In genomic region chr7:157932498-157933218, GRCh38 we compare ENCODE assay signal across 1 cellular context.
TF ChIP-seq lines count a peak whose summit lies in the region.

No MANE protein-coding gene starts in this region.

TF ChIP-seq in HEK293, 187 proteins besides CTCF, POLR2A, EP300 and RAD21 (continued from another document and continues in another):
- TF ChIP-seq ZNF211 (tag by site-specific recombination; IDR thresholded peaks at IDR 0.05; ENCODE audit: low read depth) (no peak), ZNF19 (tag by site-specific recombination; IDR thresholded peaks at IDR 0.05; ENCODE audit: low read depth) (no peak), ZFP37 (tag by site-specific recombination; IDR thresholded peaks at IDR 0.05) (peak; percentile 86), ZNF830 (tag by site-specific recombination; IDR thresholded peaks at IDR 0.05; ENCODE audit: low read depth) (no peak), BCL11B (tag by site-specific recombination; IDR thresholded peaks at IDR 0.05; ENCODE audit: low read depth) (no peak), ZNF366 (tag by site-specific recombination; conservative IDR thresholded peaks at IDR 0.05) (no peak; the same call in 1 of the 2 replicates), MZF1 (tag by site-specific recombination; IDR thresholded peaks at IDR 0.05; ENCODE audit: borderline replicate concordance) (no peak), ZNF707 (tag by site-specific recombination; IDR thresholded peaks at IDR 0.05) (no peak), HOXD13 (CRISPR knock-in tag; IDR thresholded peaks at IDR 0.05; ENCODE audit: borderline replicate concordance) (no peak), ZNF585B (tag by site-specific recombination; IDR thresholded peaks at IDR 0.05) (no peak), REPIN1 (tag by site-specific recombination; IDR thresholded peaks at IDR 0.05; ENCODE audit: low read depth) (no peak), ZNF624 (tag by site-specific recombination; IDR thresholded peaks at IDR 0.05) (no peak), ZNF10 (tag by site-specific recombination; IDR thresholded peaks at IDR 0.05) (no peak), ZNF843 (tag by site-specific recombination; IDR thresholded peaks at IDR 0.05) (no peak), ZNF280D (tag by site-specific recombination; IDR thresholded peaks at IDR 0.05) (peak; percentile 89), ZSCAN30 (tag by site-specific recombination; IDR thresholded peaks at IDR 0.05) (no peak), ZBTB21 (tag by site-specific recombination; IDR thresholded peaks at IDR 0.05) (peak; percentile 55; the same call in 1 of the 2 replicates), ZNF768 (tag by site-specific recombination; IDR thresholded peaks at IDR 0.05) (no peak), ZNF518A (tag by site-specific recombination; conservative IDR thresholded peaks at IDR 0.05; ENCODE audit: low read depth) (no peak), ZNF391 (tag by site-specific recombination; IDR thresholded peaks at IDR 0.05; ENCODE audit: borderline replicate concordance, low read depth) (0 out of 2 replicates have a peak, but pooled peaks have one; percentile 51), HIC1 (tag by site-specific recombination; IDR thresholded peaks at IDR 0.05) (peak; percentile 41), ZNF544 (tag by site-specific recombination; IDR thresholded peaks at IDR 0.05) (no peak), ZNF501 (tag by site-specific recombination; IDR thresholded peaks at IDR 0.05) (no peak), ZNF398 (tag by site-specific recombination; IDR thresholded peaks at IDR 0.05) (no peak), ZNF133 (tag by site-specific recombination; IDR thresholded peaks at IDR 0.05) (no peak), ZNF354C (tag by site-specific recombination; IDR thresholded peaks at IDR 0.05; ENCODE audit: borderline replicate concordance, low read depth) (no peak), OSR2 (tag by site-specific recombination; IDR thresholded peaks at IDR 0.05) (no peak), ZNF24 (tag by site-specific recombination; IDR thresholded peaks at IDR 0.05) (0 out of 2 replicates have a peak, but pooled peaks have one; percentile 46), WT1 (tag by site-specific recombination; IDR thresholded peaks at IDR 0.05) (peak; percentile 44; the same call in 1 of the 2 replicates), GLIS1 (tag by site-specific recombination; IDR thresholded peaks at IDR 0.05) (no peak), ZFP3 (tag by site-specific recombination; IDR thresholded peaks at IDR 0.05; ENCODE audit: low read depth) (no peak), ZNF146 (tag by site-specific recombination; IDR thresholded peaks at IDR 0.05) (no peak), ZNF626 (tag by site-specific recombination; IDR thresholded peaks at IDR 0.05) (no peak), ZNF148 (tag by site-specific recombination; IDR thresholded peaks at IDR 0.05; ENCODE audit: borderline replicate concordance) (peak; percentile 68; the same call in 1 of the 2 replicates), ZNF530 (tag by site-specific recombination; IDR thresholded peaks at IDR 0.05; ENCODE audit: low read depth) (no peak), ZNF23 (tag by site-specific recombination; IDR thresholded peaks at IDR 0.05; ENCODE audit: borderline replicate concordance) (no peak), TSHZ1 (tag by site-specific recombination; IDR thresholded peaks at IDR 0.05; ENCODE audit: borderline replicate concordance) (peak; percentile 97), ZNF239 (tag by site-specific recombination; IDR thresholded peaks at IDR 0.05) (no peak), ZNF223 (tag by site-specific recombination; IDR thresholded peaks at IDR 0.05) (no peak), ZIC2 (tag by site-specific recombination; IDR thresholded peaks at IDR 0.05) (no peak), KLF8 (tag by site-specific recombination; IDR thresholded peaks at IDR 0.05) (peak; percentile 74), AEBP2 (tag by site-specific recombination; IDR thresholded peaks at IDR 0.05; ENCODE audit: borderline replicate concordance) (no peak)
